In genomic region chr16:31144418-31144817, GRCh38 we compare ENCODE assay signal across 7 cellular contexts. TPM values are rescaled to one million over a fixed set of nuclear protein-coding genes. Genes with fewer than 3 reads are reported as not detected.
"Had no signal": no experiment of that assay in that cellular context is flagged by ENCODE, and none has a peak within 500 bp of the region (broad histone marks: within the 10 kb centered on the region; RNA-seq: fewer than 3 reads in every experiment).

No MANE protein-coding gene starts in this region.

RNA-seq across cellular contexts. Expression of gene PRSS8, which starts 8.9 kb away (rescaled TPM):
- total RNA-seq: activated CD8-positive, alpha-beta T cell treated with anti-CD3 and anti-CD28 coated beads, Interleukin-2, amount 10 ng/mL, durations not matched to agents 7 days and 5 days; activated naive CD8-positive, alpha-beta T cell treated with anti-CD3 and anti-CD28 coated beads, Interleukin-2, amount 10 ng/mL, durations not matched to agents 7 days and 5 days; chondrocyte; left ventricle myocardium superior; T-helper 1 cell treated with Interleukin-12 subunit alpha and Interleukin-12 subunit beta and Interleukin-4 antibody, amounts not matched to agents 30 ng/mL and 1 ng/mL, for 36 hours; temporal lobe had no signal
- polyA plus RNA-seq: neural cell had no signal
